Comparison of ENCODE assay signal across 10 cellular contexts in genomic region chr3:134617608-134618472, GRCh38.
"Had no signal": no experiment of that assay in that cellular context is flagged by ENCODE, and none has a peak within 500 bp of the region (broad histone marks: within the 10 kb centered on the region; RNA-seq: fewer than 3 reads in every experiment).

No MANE protein-coding gene starts in this region.

- H3K9me3 Mint-ChIP-seq: activated naive CD8-positive, alpha-beta T cell treated with anti-CD3 and anti-CD28 coated beads, Interleukin-2, amount 50 U/mL, for 24 hours; neural progenitor cell; type B pancreatic cell had no signal

- H3K27me3 Mint-ChIP-seq: activated naive CD8-positive, alpha-beta T cell treated with anti-CD3 and anti-CD28 coated beads, Interleukin-2, amount 50 U/mL, for 24 hours; type B pancreatic cell had no signal

- H3K36me3 Mint-ChIP-seq: neural progenitor cell, type B pancreatic cell had no signal

- DNase-seq: activated CD4-positive, alpha-beta T cell treated with anti-CD3 and anti-CD28 coated beads, Interleukin-2, amount 50 U/mL, for 48 hours; activated CD4-positive, CD25-positive, alpha-beta regulatory T cell treated with anti-CD3 and anti-CD28 coated beads, Interleukin-2, amount 50 U/mL, for 72 hours; activated CD8-positive, alpha-beta memory T cell treated with anti-CD3 and anti-CD28 coated beads, Interleukin-2, amount 50 U/mL, for 48 hours; activated naive CD4-positive, alpha-beta T cell; activated naive CD8-positive, alpha-beta T cell treated with anti-CD3 and anti-CD28 coated beads, Interleukin-2, amount 50 U/mL, for 24 hours; heart right ventricle; left ventricle myocardium superior; T-helper 2 cell had no signal

- H3K4me1 Mint-ChIP-seq: activated naive CD8-positive, alpha-beta T cell treated with anti-CD3 and anti-CD28 coated beads, Interleukin-2, amount 50 U/mL, for 24 hours had no signal

- H3K27ac Mint-ChIP-seq: activated naive CD8-positive, alpha-beta T cell treated with anti-CD3 and anti-CD28 coated beads, Interleukin-2, amount 50 U/mL, for 24 hours; type B pancreatic cell had no signal

- ATAC-seq: activated naive CD8-positive, alpha-beta T cell treated with anti-CD3 and anti-CD28 coated beads, Interleukin-2, amount 50 U/mL, for 24 hours; heart right ventricle; left ventricle myocardium superior had no signal

- H3K4me3 Mint-ChIP-seq: activated naive CD8-positive, alpha-beta T cell treated with anti-CD3 and anti-CD28 coated beads, Interleukin-2, amount 50 U/mL, for 24 hours; neural progenitor cell; type B pancreatic cell had no signal
